Comparison of ENCODE assay signal across 8 cellular contexts in the genomic region with DNA sequence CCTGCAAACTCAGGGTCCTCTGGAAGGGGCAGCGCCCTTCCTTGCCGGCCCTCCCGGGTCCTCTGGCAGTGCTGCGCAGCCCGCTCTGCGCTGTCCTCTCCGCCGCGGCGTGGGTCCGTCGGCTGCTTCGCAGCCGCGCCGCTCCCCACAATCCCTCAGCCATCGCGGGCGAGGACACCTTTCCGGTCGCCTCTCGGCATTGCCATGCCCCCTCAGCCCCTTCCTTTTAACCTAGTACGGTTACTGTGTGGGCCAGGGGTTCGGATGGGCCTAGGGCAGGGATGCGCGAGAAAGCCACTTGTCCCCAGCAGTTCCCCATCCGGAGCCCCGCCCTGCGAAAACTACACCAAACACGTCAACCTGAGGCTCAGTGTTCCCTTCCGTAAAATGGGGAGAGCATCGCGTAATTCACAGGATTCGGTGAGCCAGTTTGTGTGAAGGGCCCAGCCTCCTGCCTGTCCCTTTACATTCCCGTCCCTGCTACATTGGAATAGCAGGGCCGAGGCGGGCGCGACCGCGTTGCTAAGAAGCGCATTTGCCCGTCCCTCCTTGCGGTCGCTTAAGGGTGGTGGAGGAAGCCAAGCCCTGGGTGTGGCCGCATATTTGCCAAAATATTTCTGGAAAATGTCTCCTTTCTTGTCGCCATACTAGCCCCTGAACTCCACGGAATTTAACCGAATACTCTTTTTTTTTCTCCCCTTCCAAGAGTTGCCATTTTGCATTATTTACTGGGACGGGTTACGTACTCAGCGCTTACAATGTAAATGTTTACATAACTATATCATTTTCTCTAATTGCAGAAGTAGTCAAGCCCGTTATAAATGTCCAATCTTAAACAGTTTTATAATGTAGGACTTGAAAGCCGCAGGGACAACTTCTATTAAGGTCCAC. TPM values are rescaled to one million over a fixed set of nuclear protein-coding genes. Genes with fewer than 3 reads are reported as not detected.
DNase-seq lines count a peak whose midpoint lies in the region; ATAC-seq, FAIRE-seq and TF ChIP-seq lines count a peak whose summit lies in the region.

No MANE protein-coding gene starts in this region.

- TF ChIP-seq POLR2A in H1 (IDR thresholded peaks at IDR 0.05; ENCODE audit: control extremely low read depth in 1 of 2, low read depth in 2 of 2, low read length in 2 of 2) (no peak), tibial nerve (IDR thresholded peaks at IDR 0.05) (no peak)

- H3K79me2 ChIP-seq in H1 (ENCODE audit: control insufficient read depth in 1 of 2, insufficient read depth in 2 of 2, low read length in 2 of 2) = no peaks in the 10 kb centered on the region

- H3K9ac ChIP-seq in H1 (replicated peaks in 1 of 4; ENCODE audit: extremely low read depth in 1 of 4, low read depth in 3 of 4, low read length in 3 of 4) = no peak overlapping the region

- H3K79me1 ChIP-seq in H1 (ENCODE audit: low read depth, low read length) = no peaks in the 10 kb centered on the region

- H3K23ac ChIP-seq in H1 (ENCODE audit: insufficient read length) = no peak overlapping the region

- CTCF ChIA-PET in H1 (lab: Charles Lee; ENCODE audit: partially characterized antibody) = interaction anchor here (0.7 to 8.9 kb wide), 24 partner anchors 11 to 598 kb away, joined by 3 to 181 read pairs (median 5); a partner anchor contains a TSS

- peak overlapping the region; percentile 12 for H4K91ac ChIP-seq in H1 (replicated peaks; ENCODE audit: insufficient read length, low read length)

- H2BK12ac ChIP-seq in H1 (ENCODE audit: low read depth, low read length) = no peak overlapping the region

- intact Hi-C loops in mucosa of descending colon (cut with DNase I, micrococcal nuclease) = loop anchor here in 1 of 2 donors (5.0 kb wide), 2 partner anchors 48 to 108 kb away; no protein-coding TSS in a partner anchor

- no peak for TF ChIP-seq EP300 in H1 (IDR thresholded peaks at IDR 0.05; ENCODE audit: borderline replicate concordance in 1 of 2, low read depth in 2 of 2, low read length in 2 of 2)
- no peak for TF ChIP-seq EP300 in tibial nerve (IDR thresholded peaks at IDR 0.05)

- peak in 2 of 3 experiments; percentile 50 to 82 for DNase-seq in NCI-H1417 (lab: John Stamatoyannopoulos, UW)
- no peak for DNase-seq in NCI-H1417 treated with DMSO at 0.1 percent for 48 hours (lab: John Stamatoyannopoulos, UW)
- peak; percentile 88 for DNase-seq in LoVo (ENCODE audit: low spot score)
- DNase-seq in activated CD4-positive, alpha-beta T cell treated with anti-CD3 and anti-CD28 coated beads for 4 hours = peak; percentile 33 to 40
- DNase-seq in H1 (ENCODE audit: low read depth in 1 of 2, low spot score in 2 of 2) = peak in 1 of 2 experiments; percentile 66
- DNase-seq in mucosa of descending colon = peak; percentile 75 to 83 (median 79)
- peak in 1 of 2 donors; percentile 33 for DNase-seq in tibial nerve (ENCODE audit: low spot score in 2 of 2)

- peaks cover 18% of the 10 kb centered on the region for H3K23me2 ChIP-seq in H1 (ENCODE audit: low read depth, low read length)

- peak overlapping the region; percentile 42 to 86 for H3K4me2 ChIP-seq in H1 (ENCODE audit: insufficient read depth in 1 of 2, low read depth in 2 of 2, low read length in 2 of 2)

- H3K27me3 ChIP-seq in H1 (replicated peaks in 1 of 4; ENCODE audit: control insufficient read depth in 3 of 4, extremely low read depth in 1 of 4, insufficient read depth in 3 of 4, low read length in 3 of 4) = peaks cover 2 to 23% (median 17%) of the 10 kb centered on the region in 4 experiments
- H3K27me3 ChIP-seq in tibial nerve = no peaks in the 10 kb centered on the region

- H3K4me3 ChIP-seq in H1 (ENCODE audit: extremely low read depth in 1 of 4, insufficient read depth in 2 of 4, low read depth in 3 of 4, low read length in 4 of 4) = peak overlapping the region; percentile 23 to 65 (median 44)
- H3K4me3 ChIP-seq in mucosa of descending colon = no peak overlapping the region
- peak overlapping the region; percentile 38 to 58 (median 56) for H3K4me3 ChIP-seq in tibial nerve

- no peak overlapping the region for H4K8ac ChIP-seq in H1 (ENCODE audit: extremely low read depth, insufficient read depth, low read length)

- FAIRE-seq in H1 (lab: Jason Lieb, UNC) = no peak

- H2BK5ac ChIP-seq in H1 (ENCODE audit: low read depth, low read length) = no peak overlapping the region

- peaks cover 0 to 21% (median 11%) of the 10 kb centered on the region in 4 experiments; a peak in 5 of 7 replicates for H3K4me1 ChIP-seq in H1 (replicated peaks in 1 of 4; ENCODE audit: control insufficient read depth in 3 of 4, insufficient read depth in 4 of 4, low read length in 3 of 4)
- peaks cover 34% of the 10 kb centered on the region for H3K4me1 ChIP-seq in mucosa of descending colon (ENCODE audit: low read depth)
- peaks cover 7 to 46% (median 34%) of the 10 kb centered on the region in 4 donors for H3K4me1 ChIP-seq in tibial nerve

- H4K20me1 ChIP-seq in H1 (replicated peaks in 1 of 2; ENCODE audit: control insufficient read depth in 1 of 2, insufficient read depth in 2 of 2, low read length in 2 of 2) = no peaks in the 10 kb centered on the region

- POLR2A ChIA-PET in H1 (lab: Charles Lee; ENCODE audit: partially characterized antibody) = interaction anchor here (0.9 to 28.1 kb wide), 4 partner anchors 11 to 69 kb away, joined by 4 to 1227 read pairs (median 7); a partner anchor contains a TSS

- H2BK15ac ChIP-seq in H1 (ENCODE audit: low read length) = no peak overlapping the region

- H2AK5ac ChIP-seq in H1 (ENCODE audit: low read depth, low read length) = no peak overlapping the region

- no peak for TF ChIP-seq RAD21 in H1 (IDR thresholded peaks at IDR 0.05 in 1 of 2, conservative IDR thresholded peaks at IDR 0.05 in 1 of 2; ENCODE audit: low read depth in 2 of 2, low read length in 2 of 2)

- no peak overlapping the region for H2AFZ ChIP-seq in H1 (ENCODE audit: low read length)

- TF ChIP-seq CTCF in H1 (IDR thresholded peaks at IDR 0.05; ENCODE audit: control extremely low read depth in 1 of 3, insufficient read depth in 1 of 3, low read depth in 1 of 3, low read length in 3 of 3) = no peak
- no peak for TF ChIP-seq CTCF in mucosa of descending colon (IDR thresholded peaks at IDR 0.05)
- TF ChIP-seq CTCF in tibial nerve (IDR thresholded peaks at IDR 0.05) = no peak

- no peak overlapping the region for H2BK120ac ChIP-seq in H1 (replicated peaks; ENCODE audit: low read depth, low read length)

- no peak overlapping the region for H3K56ac ChIP-seq in H1 (replicated peaks; ENCODE audit: insufficient read length, low read depth, low read length)

- H3K36me3 ChIP-seq in H1 (ENCODE audit: control insufficient read depth in 2 of 4, insufficient read depth in 4 of 4, low read length in 3 of 4) = no peaks in the 10 kb centered on the region
- H3K36me3 ChIP-seq in mucosa of descending colon (ENCODE audit: low read depth) = no peaks in the 10 kb centered on the region
- no peaks in the 10 kb centered on the region for H3K36me3 ChIP-seq in tibial nerve

- ATAC-seq in mucosa of descending colon (peak; percentile 40), GM18907 (IDR thresholded peaks at IDR 0.05; ENCODE audit: unreplicated experiment) (no peak)

- no peak overlapping the region for H3K4ac ChIP-seq in H1 (replicated peaks; ENCODE audit: insufficient read length, low read depth, low read length)

- H3K27ac ChIP-seq in H1 (ENCODE audit: low read depth, low read length) (no peak overlapping the region), tibial nerve (peak overlapping the region; percentile 78 to 95 (median 92))

- H3K9me3 ChIP-seq in H1 (ENCODE audit: insufficient read depth in 2 of 2, low read depth in 1 of 2, low read length in 1 of 2) = no peaks in the 10 kb centered on the region
- no peaks in the 10 kb centered on the region for H3K9me3 ChIP-seq in mucosa of descending colon
- no peaks in the 10 kb centered on the region for H3K9me3 ChIP-seq in tibial nerve

- 5% methylated on average over 52 of the region's 54 CpGs; no CpG with 5 or more reads in 1 of the 2 experiments for WGBS in H1 (ENCODE audit: extremely low coverage in 1 of 2, insufficient coverage in 1 of 2, insufficient read length in 1 of 2, insufficient replicate concordance in 2 of 2, low coverage in 1 of 2, low lambda C conversion rate in 2 of 2, missing lambda C conversion rate in 1 of 2), 2 experiments
- 1 to 2% methylated on average over 35 to 51 of the region's 54 CpGs for WGBS in tibial nerve, 2 donors

- no peak overlapping the region for H3K18ac ChIP-seq in H1 (ENCODE audit: extremely low read depth, low read length)

- no peak overlapping the region for H3K14ac ChIP-seq in H1 (ENCODE audit: insufficient read length)

- H4K5ac ChIP-seq in H1 (ENCODE audit: insufficient read length, low read depth, low read length) = no peak overlapping the region

- H2BK20ac ChIP-seq in H1 (ENCODE audit: low read length) = no peak overlapping the region

RNA-seq across cellular contexts. Expression of a gene that starts 13.2 kb away (rescaled TPM):
- not detected in 2 replicates for total RNA-seq in H1 (2021; fragmentation: NEBNext Ultra II Directional; extraction: Animal tissue kit (Norgen Biotek cat#: 25700))
- polyA plus RNA-seq in H1 (2011; rRNA removed) = 0.24 and 0.25 TPM in 2 replicates
- 0.23 TPM for polyA plus RNA-seq in H1 (2011; cell fraction: cytosol; rRNA removed)
- 0.47 TPM for polyA plus RNA-seq in H1 (2011; cell fraction: nucleus; rRNA removed)
- polyA plus RNA-seq in H1 (2012, experiment 1 of 2) = 0.34 to 0.45 TPM in 2 of 4 replicates, not detected in the others
- not detected for polyA plus RNA-seq in H1 (2012, experiment 2 of 2)
- 0.41 TPM for polyA plus RNA-seq in H1 (2013, experiment 1 of 2)
- polyA plus RNA-seq in H1 (2013, experiment 2 of 2) = 0.70 TPM
- not detected in 2 replicates for polyA minus RNA-seq in H1 (2011; rRNA and poly(A)+ RNA removed)
- not detected for polyA minus RNA-seq in H1 (2011; cell fraction: cytosol; rRNA and poly(A)+ RNA removed)
- not detected for polyA minus RNA-seq in H1 (2011; cell fraction: nucleus; rRNA and poly(A)+ RNA removed)
- total RNA-seq in mucosa of descending colon (10 to 100 TPM in 2 of 3 donors, 1 to 10 TPM in 1; 3.9 to 43.3 (median 14.3) TPM), tibial nerve (10 to 100 TPM; 40.5 to 73.9 (median 62.2) TPM)

RNA-seq across cellular contexts. Expression of a gene that starts 23.8 kb away (rescaled TPM):
- total RNA-seq in H1 (2021; fragmentation: NEBNext Ultra II Directional; extraction: Animal tissue kit (Norgen Biotek cat#: 25700)) = 140 and 148 TPM in 2 replicates
- polyA plus RNA-seq in H1 (2011; rRNA removed) = 143 and 173 TPM in 2 replicates
- 181 TPM for polyA plus RNA-seq in H1 (2011; cell fraction: cytosol; rRNA removed)
- 178 TPM for polyA plus RNA-seq in H1 (2011; cell fraction: nucleus; rRNA removed)
- 161 to 195 TPM (median 173 TPM) in 4 replicates for polyA plus RNA-seq in H1 (2012, experiment 1 of 2)
- polyA plus RNA-seq in H1 (2012, experiment 2 of 2) = 101 TPM
- polyA plus RNA-seq in H1 (2013, experiment 1 of 2) = 146 TPM
- polyA plus RNA-seq in H1 (2013, experiment 2 of 2) = 156 TPM
- polyA minus RNA-seq in H1 (2011; rRNA and poly(A)+ RNA removed) = 193 and 224 TPM in 2 replicates
- 160 TPM for polyA minus RNA-seq in H1 (2011; cell fraction: cytosol; rRNA and poly(A)+ RNA removed)
- polyA minus RNA-seq in H1 (2011; cell fraction: nucleus; rRNA and poly(A)+ RNA removed) = 99.1 TPM
- total RNA-seq in mucosa of descending colon (100 to 1,000 TPM; 182 to 275 (median 247) TPM), tibial nerve (100 to 1,000 TPM; 216 to 327 (median 255) TPM)

RNA-seq across cellular contexts. Expression of a gene that starts 53.5 kb away (rescaled TPM):
- total RNA-seq in H1 (2021; fragmentation: NEBNext Ultra II Directional; extraction: Animal tissue kit (Norgen Biotek cat#: 25700)) = 88.2 and 97.6 TPM in 2 replicates
- 93.2 and 119 TPM in 2 replicates for polyA plus RNA-seq in H1 (2011; rRNA removed)
- polyA plus RNA-seq in H1 (2011; cell fraction: cytosol; rRNA removed) = 159 TPM
- 845 TPM for polyA plus RNA-seq in H1 (2011; cell fraction: nucleus; rRNA removed)
- polyA plus RNA-seq in H1 (2012, experiment 1 of 2) = 134 to 181 TPM (median 168 TPM) in 4 replicates
- polyA plus RNA-seq in H1 (2012, experiment 2 of 2) = 47.9 TPM
- 99.7 TPM for polyA plus RNA-seq in H1 (2013, experiment 1 of 2)
- 95.7 TPM for polyA plus RNA-seq in H1 (2013, experiment 2 of 2)
- 131 and 169 TPM in 2 replicates for polyA minus RNA-seq in H1 (2011; rRNA and poly(A)+ RNA removed)
- 41.5 TPM for polyA minus RNA-seq in H1 (2011; cell fraction: cytosol; rRNA and poly(A)+ RNA removed)
- 147 TPM for polyA minus RNA-seq in H1 (2011; cell fraction: nucleus; rRNA and poly(A)+ RNA removed)
- total RNA-seq in mucosa of descending colon (100 to 1,000 TPM; 136 to 215 (median 163) TPM), tibial nerve (100 to 1,000 TPM; 163 to 310 (median 200) TPM)
